In the genomic region with DNA sequence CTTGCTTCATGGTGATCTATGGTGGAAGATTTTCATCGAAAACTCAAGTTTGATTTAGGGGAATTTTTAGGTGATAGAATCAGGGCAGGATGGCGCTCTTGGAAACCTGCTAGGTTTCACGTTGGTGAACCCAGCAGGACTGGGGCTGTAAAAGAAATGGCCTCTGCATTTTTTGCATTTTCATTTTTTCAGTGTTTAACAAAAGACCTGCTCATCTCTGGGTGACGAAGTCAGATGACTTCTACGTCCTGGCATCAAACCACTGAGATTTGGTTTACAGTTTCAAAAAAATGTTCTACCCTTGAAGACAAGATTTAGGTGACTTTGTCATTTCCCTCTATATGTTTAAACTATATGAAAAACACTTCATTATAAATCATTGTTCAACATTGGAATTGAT, we compare ENCODE assay signal across 14 cellular contexts. TPM values are rescaled to one million over a fixed set of nuclear protein-coding genes. Genes with fewer than 3 reads are reported as not detected.
DNase-seq lines count a peak whose midpoint lies in the region; ATAC-seq, FAIRE-seq and TF ChIP-seq lines count a peak whose summit lies in the region.
"Had no signal": no experiment of that assay in that cellular context is flagged by ENCODE, and none has a peak within 500 bp of the region (broad histone marks: within the 10 kb centered on the region; RNA-seq: fewer than 3 reads in every experiment).

No MANE protein-coding gene starts in this region.

- H3K4me1 Mint-ChIP-seq in activated CD4-positive, alpha-beta T cell treated with anti-CD3 and anti-CD28 coated beads, Interleukin-2, amount 10 ng/mL, durations not matched to agents 7 days and 5 days, result peaks cover 64% of the 10 kb centered on the region
- peaks cover 55% of the 10 kb centered on the region for H3K4me1 Mint-ChIP-seq in T-helper 2 cell treated with Interferon-gamma antibody and Interleukin-4, amounts not matched to agents 5 μg/mL and 100 μg/mL, for 36 hours (ENCODE audit: low read depth)
- peaks cover 26% of the 10 kb centered on the region for H3K4me1 Mint-ChIP-seq in glutamatergic neuron (ENCODE audit: low read depth, unreplicated experiment)
- H3K4me1 Mint-ChIP-seq in stimulated activated memory B cell treated with anti-CD40 and anti-IgM and Interleukin-4, amounts not matched to agents 10 μg/mL and 1 μg/mL and 100 μg/mL, for 72 hours, result peaks cover 69% of the 10 kb centered on the region

- DNase-seq in activated CD4-positive, alpha-beta T cell treated with anti-CD3 and anti-CD28 coated beads, Interleukin-2, amount 10 ng/mL, durations not matched to agents 7 days and 5 days, result no peak
- DNase-seq in activated CD4-positive, alpha-beta T cell treated with anti-CD3 and anti-CD28 coated beads, Interleukin-2, amount 50 U/mL, for 1 hour, result no peak
- no peak for DNase-seq in T-helper 2 cell treated with Interferon-gamma antibody and Interleukin-4, amounts not matched to agents 5 μg/mL and 100 μg/mL, for 36 hours (ENCODE audit: low spot score)
- DNase-seq in glutamatergic neuron (no peak), RCC 7860 (ENCODE audit: low spot score) (no peak), putamen (ENCODE audit: low spot score) (no peak), HUDEP-2 (lab: John Stamatoyannopoulos, UW; ENCODE audit: unreplicated experiment in 76 of 76) (no peak)
- DNase-seq: ACHN; central memory CD4-positive, alpha-beta T cell; GF-D8; HCEC 1CT; kidney glomerular epithelial cell; NCI-H774 had no signal

- no peaks in the 10 kb centered on the region for H3K9me3 Mint-ChIP-seq in activated CD4-positive, alpha-beta T cell treated with anti-CD3 and anti-CD28 coated beads, Interleukin-2, amount 10 ng/mL, durations not matched to agents 7 days and 5 days
- no peaks in the 10 kb centered on the region for H3K9me3 Mint-ChIP-seq in T-helper 2 cell treated with Interferon-gamma antibody and Interleukin-4, amounts not matched to agents 5 μg/mL and 100 μg/mL, for 36 hours
- H3K9me3 Mint-ChIP-seq in glutamatergic neuron (ENCODE audit: unreplicated experiment), result peaks cover 7% of the 10 kb centered on the region
- H3K9me3 Mint-ChIP-seq in stimulated activated memory B cell treated with anti-CD40 and anti-IgM and Interleukin-4, amounts not matched to agents 10 μg/mL and 1 μg/mL and 100 μg/mL, for 72 hours, result no peaks in the 10 kb centered on the region

- peak overlapping the region; percentile 83 for H3K27ac Mint-ChIP-seq in activated CD4-positive, alpha-beta T cell treated with anti-CD3 and anti-CD28 coated beads, Interleukin-2, amount 10 ng/mL, durations not matched to agents 7 days and 5 days
- H3K27ac Mint-ChIP-seq in T-helper 2 cell treated with Interferon-gamma antibody and Interleukin-4, amounts not matched to agents 5 μg/mL and 100 μg/mL, for 36 hours, result peak overlapping the region; percentile 89
- no peak overlapping the region for H3K27ac Mint-ChIP-seq in glutamatergic neuron (ENCODE audit: unreplicated experiment)
- peak overlapping the region; percentile 95 for H3K27ac Mint-ChIP-seq in stimulated activated memory B cell treated with anti-CD40 and anti-IgM and Interleukin-4, amounts not matched to agents 10 μg/mL and 1 μg/mL and 100 μg/mL, for 72 hours

- peaks cover 33% of the 10 kb centered on the region for H3K36me3 Mint-ChIP-seq in activated CD4-positive, alpha-beta T cell treated with anti-CD3 and anti-CD28 coated beads, Interleukin-2, amount 10 ng/mL, durations not matched to agents 7 days and 5 days (ENCODE audit: low read depth)
- H3K36me3 Mint-ChIP-seq in T-helper 2 cell treated with Interferon-gamma antibody and Interleukin-4, amounts not matched to agents 5 μg/mL and 100 μg/mL, for 36 hours (ENCODE audit: low read depth), result peaks cover 31% of the 10 kb centered on the region
- H3K36me3 Mint-ChIP-seq in glutamatergic neuron (ENCODE audit: unreplicated experiment), result no peaks in the 10 kb centered on the region
- peaks cover 12% of the 10 kb centered on the region for H3K36me3 Mint-ChIP-seq in stimulated activated memory B cell treated with anti-CD40 and anti-IgM and Interleukin-4, amounts not matched to agents 10 μg/mL and 1 μg/mL and 100 μg/mL, for 72 hours

- POLR2A ChIA-PET in activated CD4-positive, alpha-beta T cell treated with anti-CD3 and anti-CD28 coated beads, Interleukin-2, amount 10 ng/mL, durations not matched to agents 7 days and 5 days (lab: Charles Lee), result no interaction called here

- no peak for ATAC-seq in stimulated activated memory B cell treated with anti-CD40 and anti-IgM and Interleukin-4, amounts not matched to agents 10 μg/mL and 1 μg/mL and 100 μg/mL, for 72 hours

- H3K4me3 Mint-ChIP-seq in activated CD4-positive, alpha-beta T cell treated with anti-CD3 and anti-CD28 coated beads, Interleukin-2, amount 10 ng/mL, durations not matched to agents 7 days and 5 days, result peak overlapping the region; percentile 97
- H3K4me3 Mint-ChIP-seq in T-helper 2 cell treated with Interferon-gamma antibody and Interleukin-4, amounts not matched to agents 5 μg/mL and 100 μg/mL, for 36 hours, result peak overlapping the region; percentile 92
- peak overlapping the region; percentile 71 for H3K4me3 Mint-ChIP-seq in glutamatergic neuron (ENCODE audit: unreplicated experiment)
- H3K4me3 Mint-ChIP-seq in stimulated activated memory B cell treated with anti-CD40 and anti-IgM and Interleukin-4, amounts not matched to agents 10 μg/mL and 1 μg/mL and 100 μg/mL, for 72 hours, result peak overlapping the region; percentile 15

- no peak for TF ChIP-seq CTCF in glutamatergic neuron (IDR thresholded peaks at IDR 0.05; ENCODE audit: partially characterized antibody, unreplicated experiment)

- CTCF ChIA-PET in activated CD4-positive, alpha-beta T cell treated with anti-CD3 and anti-CD28 coated beads, Interleukin-2, amount 10 ng/mL, durations not matched to agents 7 days and 5 days (lab: Charles Lee), result interaction anchor here (0.6 to 5.2 kb wide), 5 partner anchors 12 to 67 kb away, joined by 3 to 26 read pairs (median 8); no protein-coding TSS in a partner anchor

- no peaks in the 10 kb centered on the region for H3K27me3 Mint-ChIP-seq in activated CD4-positive, alpha-beta T cell treated with anti-CD3 and anti-CD28 coated beads, Interleukin-2, amount 10 ng/mL, durations not matched to agents 7 days and 5 days
- no peaks in the 10 kb centered on the region for H3K27me3 Mint-ChIP-seq in T-helper 2 cell treated with Interferon-gamma antibody and Interleukin-4, amounts not matched to agents 5 μg/mL and 100 μg/mL, for 36 hours (ENCODE audit: low read depth)
- peaks cover 4% of the 10 kb centered on the region for H3K27me3 Mint-ChIP-seq in glutamatergic neuron (ENCODE audit: unreplicated experiment)
- H3K27me3 Mint-ChIP-seq in stimulated activated memory B cell treated with anti-CD40 and anti-IgM and Interleukin-4, amounts not matched to agents 10 μg/mL and 1 μg/mL and 100 μg/mL, for 72 hours, result no peaks in the 10 kb centered on the region

- FAIRE-seq in RCC 7860 (lab: Jason Lieb, UNC), result no peak

RNA-seq across cellular contexts. Expression of a gene that starts 1.9 kb away (rescaled TPM):
- total RNA-seq in activated CD4-positive, alpha-beta T cell treated with anti-CD3 and anti-CD28 coated beads, Interleukin-2, amount 10 ng/mL, durations not matched to agents 7 days and 5 days, result 10 to 100 TPM; 71.1 to 78.3 TPM
- total RNA-seq in glutamatergic neuron (ENCODE audit: unreplicated experiment), result 50.2 TPM

RNA-seq across cellular contexts. Expression of a gene that starts 20.5 kb away (rescaled TPM):
- 10 to 100 TPM; 22.2 to 24.4 TPM for total RNA-seq in activated CD4-positive, alpha-beta T cell treated with anti-CD3 and anti-CD28 coated beads, Interleukin-2, amount 10 ng/mL, durations not matched to agents 7 days and 5 days
- total RNA-seq in glutamatergic neuron (ENCODE audit: unreplicated experiment), result 3.1 TPM

Comparison
In these comparisons a context has a peak if more than half of its experiments do, and no peak if none do; other contexts are left out.
1. H3K4me3 Mint-ChIP-seq: peak in every context shown above with its lines; median percentile 97 in activated CD4-positive, alpha-beta T cell treated with anti-CD3 and anti-CD28 coated beads, Interleukin-2, amount 10 ng/mL, durations not matched to agents 7 days and 5 days; 92 in T-helper 2 cell treated with Interferon-gamma antibody and Interleukin-4, amounts not matched to agents 5 μg/mL and 100 μg/mL, for 36 hours; 71 in glutamatergic neuron; 15 in stimulated activated memory B cell treated with anti-CD40 and anti-IgM and Interleukin-4, amounts not matched to agents 10 μg/mL and 1 μg/mL and 100 μg/mL, for 72 hours.